8 cellular contexts compared by ENCODE assay signal in genomic region chr1:93681095-93681548, GRCh38. TPM values are rescaled to one million over a fixed set of nuclear protein-coding genes. Genes with fewer than 3 reads are reported as not detected.
DNase-seq lines count a peak whose midpoint lies in the region; ATAC-seq and TF ChIP-seq lines count a peak whose summit lies in the region.

No MANE protein-coding gene starts in this region.

- H3K27ac Mint-ChIP-seq in stimulated activated effector memory CD8-positive, alpha-beta T cell treated with anti-CD3 and anti-CD28 coated beads, Interleukin-12 subunit alpha, Interleukin-12 subunit beta, amount 100 ng/mL, for 72 hours, result no peak overlapping the region

- WGBS in adrenal gland, 4 donors, result 0 to 1% (median 0%) methylated on average over 13 to 42 of the region's 42 CpGs

- H3K9me3 Mint-ChIP-seq in stimulated activated effector memory CD8-positive, alpha-beta T cell treated with anti-CD3 and anti-CD28 coated beads, Interleukin-12 subunit alpha, Interleukin-12 subunit beta, amount 100 ng/mL, for 72 hours, result no peaks in the 10 kb centered on the region

- ATAC-seq in GM19351 (IDR thresholded peaks at IDR 0.05; ENCODE audit: unreplicated experiment), result peak; percentile 31
- peak; percentile 20 for ATAC-seq in HG03378 (IDR thresholded peaks at IDR 0.05; ENCODE audit: unreplicated experiment)
- peak; percentile 51 for ATAC-seq in stimulated activated effector memory CD8-positive, alpha-beta T cell treated with anti-CD3 and anti-CD28 coated beads, Interleukin-12 subunit alpha, Interleukin-12 subunit beta, amount 100 ng/mL, for 72 hours

- peaks cover 12% of the 10 kb centered on the region for H3K4me1 Mint-ChIP-seq in stimulated activated effector memory CD8-positive, alpha-beta T cell treated with anti-CD3 and anti-CD28 coated beads, Interleukin-12 subunit alpha, Interleukin-12 subunit beta, amount 100 ng/mL, for 72 hours

- no peaks in the 10 kb centered on the region for H3K9me3 ChIP-seq in adrenal gland (replicated peaks in 1 of 3)

- intact Hi-C loops in adrenal gland (cut with DNase I), result loop anchor here in 1 of 2 donors (5.0 kb wide), 2 partner anchors 54 to 131 kb away; no protein-coding TSS in a partner anchor

- no peaks in the 10 kb centered on the region for H3K27me3 ChIP-seq in adrenal gland

- no peaks in the 10 kb centered on the region for H3K36me3 Mint-ChIP-seq in stimulated activated effector memory CD8-positive, alpha-beta T cell treated with anti-CD3 and anti-CD28 coated beads, Interleukin-12 subunit alpha, Interleukin-12 subunit beta, amount 100 ng/mL, for 72 hours

- peaks cover 19 to 29% of the 10 kb centered on the region in 2 donors for H3K4me1 ChIP-seq in adrenal gland (replicated peaks in 1 of 2)

- DNase-seq in AG08396 (ENCODE audit: low spot score) (peak; percentile 27), adrenal gland (peak in 3 of 7 donors; percentile 26 to 56 (median 51)), iPS-NIHi11 (ENCODE audit: low spot score) (peak; percentile 57), LoVo (ENCODE audit: low spot score) (no peak), SK-N-DZ (ENCODE audit: low spot score) (no peak)
- no peak for DNase-seq in stimulated activated effector memory CD8-positive, alpha-beta T cell treated with anti-CD3 and anti-CD28 coated beads, Interleukin-12 subunit alpha, Interleukin-12 subunit beta, amount 100 ng/mL, for 72 hours (ENCODE audit: low spot score in 2 of 2)

- H3K4me3 ChIP-seq in adrenal gland, result peak overlapping the region; percentile 50 to 89 (median 72)

- peak overlapping the region; percentile 77 to 93 (median 83) for H3K27ac ChIP-seq in adrenal gland

- no peaks in the 10 kb centered on the region for H3K36me3 ChIP-seq in adrenal gland (replicated peaks in 1 of 2)

- peak overlapping the region; percentile 69 for H3K4me3 Mint-ChIP-seq in stimulated activated effector memory CD8-positive, alpha-beta T cell treated with anti-CD3 and anti-CD28 coated beads, Interleukin-12 subunit alpha, Interleukin-12 subunit beta, amount 100 ng/mL, for 72 hours

- no peak for TF ChIP-seq CTCF in adrenal gland (IDR thresholded peaks at IDR 0.05)

- TF ChIP-seq POLR2A in adrenal gland (IDR thresholded peaks at IDR 0.05), result no peak

RNA-seq across cellular contexts. Expression of gene BCAR3, which starts 0.5 kb away (rescaled TPM):
- total RNA-seq in adrenal gland, result 10 to 100 TPM; 12.7 to 31.6 (median 23.9) TPM
- polyA plus RNA-seq in adrenal gland, result 10 to 100 TPM in 2 of 3 donors, 1 to 10 TPM in 1; 6.5 to 30.6 (median 15.0) TPM
- polyA plus RNA-seq in SK-N-DZ (2014; cell fraction: cytosol; rRNA removed), result 0.77 and 1.7 TPM in 2 replicates
- 1.3 and 1.6 TPM in 2 replicates for polyA plus RNA-seq in SK-N-DZ (2014; cell fraction: nucleus; rRNA removed)

Comparison
In these comparisons a context has a peak if more than half of its experiments do, and no peak if none do; other contexts are left out.
1. DNase-seq: peak in AG08396 (single experiment) and iPS-NIHi11 (single experiment); none in stimulated activated effector memory CD8-positive, alpha-beta T cell treated with anti-CD3 and anti-CD28 coated beads, Interleukin-12 subunit alpha, Interleukin-12 subunit beta, amount 100 ng/mL, for 72 hours (0 of 2), LoVo (single experiment) and SK-N-DZ (single experiment).
2. Peak in every context shown above with its lines, with median percentiles within 50 percentile points of each other: ATAC-seq.